ENCODE assay signal across 25 cellular contexts in the genomic region with DNA sequence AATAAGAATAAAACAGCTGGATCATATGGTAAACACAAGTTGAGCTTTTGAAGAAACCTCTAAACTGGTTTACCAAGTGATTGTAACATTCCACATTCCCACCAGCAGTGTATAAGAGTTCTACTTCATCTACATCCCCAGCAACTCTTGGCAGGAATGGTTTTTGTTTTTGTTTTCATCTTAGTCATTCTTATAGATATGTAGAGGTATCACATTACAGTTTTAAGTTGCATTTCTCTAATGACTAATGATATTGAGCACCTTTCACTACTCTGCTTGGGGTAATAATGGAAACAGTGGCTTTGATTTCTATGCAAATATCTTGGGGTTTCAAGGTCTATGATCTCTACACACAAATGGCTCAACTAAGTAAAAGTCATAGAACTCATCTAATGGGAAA.
A peak's percentile ranks its signal among the peaks of the same experiment; 100 is the strongest.
DNase-seq lines count a peak whose midpoint lies in the region; ATAC-seq, FAIRE-seq and TF ChIP-seq lines count a peak whose summit lies in the region.
"Had no signal": no experiment of that assay in that cellular context is flagged by ENCODE, and none has a peak within 500 bp of the region (broad histone marks: within the 10 kb centered on the region; RNA-seq: fewer than 3 reads in every experiment).

No MANE protein-coding gene starts in this region.

- RAD21 ChIA-PET in GM12878 (lab: Charles Lee; ENCODE audit: unreplicated experiment) = no interaction called here

- POLR2A ChIA-PET in GM12878 (lab: Charles Lee) = no interaction called here

- no peaks in the 10 kb centered on the region for H3K27me3 ChIP-seq in GM12878 (replicated peaks in 1 of 2; ENCODE audit: control insufficient read depth in 2 of 2, insufficient read depth in 2 of 2, low read length in 1 of 2)
- H3K27me3 ChIP-seq in foreskin keratinocyte = no peaks in the 10 kb centered on the region
- H3K27me3 ChIP-seq in transverse colon = no peaks in the 10 kb centered on the region
- H3K27me3 ChIP-seq in gastrocnemius medialis = no peaks in the 10 kb centered on the region
- H3K27me3 ChIP-seq: SJSA1, upper lobe of right lung had no signal

- H3K27ac ChIP-seq in GM12878 (ENCODE audit: control insufficient read depth, insufficient read depth) = no peak overlapping the region
- no peak overlapping the region for H3K27ac ChIP-seq in foreskin keratinocyte
- no peak overlapping the region for H3K27ac ChIP-seq in transverse colon
- H3K27ac ChIP-seq in gastrocnemius medialis = no peak overlapping the region
- H3K27ac ChIP-seq: PC-9, SJSA1, upper lobe of right lung had no signal

- no peaks in the 10 kb centered on the region for H4K20me1 ChIP-seq in GM12878 (ENCODE audit: control insufficient read depth, insufficient read depth)

- no peak for TF ChIP-seq RAD21 in GM12878 (IDR thresholded peaks at IDR 0.05; ENCODE audit: insufficient read depth, low read depth, low read length)

- no TSS peak for BruUV-seq in GM12878 (replicated peaks; lab: Mats Ljungman, UMichigan)

- CTCF ChIA-PET in GM12878 (lab: Yijun Ruan, JAX) = no interaction called here

- no peak overlapping the region for H3K9ac ChIP-seq in GM12878 (ENCODE audit: control insufficient read depth, insufficient read depth, low read length)

- no peak for TF ChIP-seq EP300 in GM12878 (IDR thresholded peaks at IDR 0.05; ENCODE audit: borderline replicate concordance in 1 of 2, control insufficient read depth in 1 of 2, low read depth in 2 of 2, low read length in 2 of 2)
- TF ChIP-seq EP300 in transverse colon (IDR thresholded peaks at IDR 0.05; ENCODE audit: low read depth) = no peak

- H3K9me3 ChIP-seq in GM12878 (replicated peaks; ENCODE audit: control insufficient read depth, insufficient read depth, low read length) (no peaks in the 10 kb centered on the region), transverse colon (peaks cover 5 to 8% of the 10 kb centered on the region in 2 donors), gastrocnemius medialis (no peaks in the 10 kb centered on the region)
- H3K9me3 ChIP-seq: SJSA1, upper lobe of right lung had no signal

- H2AFZ ChIP-seq in GM12878 (ENCODE audit: control insufficient read depth, low read depth, low read length) = no peak overlapping the region
- H2AFZ ChIP-seq: GM23338, PC-9 had no signal

- ATAC-seq in GM18858 (IDR thresholded peaks at IDR 0.05; ENCODE audit: unreplicated experiment) (peak; percentile 65), HG03025 (IDR thresholded peaks at IDR 0.05; ENCODE audit: low FRiP score, unreplicated experiment) (peak; percentile 45), GM12878 (peak; percentile 39; the same call in 2 of the 3 replicates), foreskin keratinocyte (peak; percentile 73), HG02623 (IDR thresholded peaks at IDR 0.05; ENCODE audit: unreplicated experiment) (no peak), gastrocnemius medialis (no peak)
- ATAC-seq: activated CD8-positive, alpha-beta memory T cell treated with anti-CD3 and anti-CD28 coated beads, Interleukin-2, amount 10 ng/mL, durations not matched to agents 7 days and 5 days; GM23338; HepG2; left colon; upper lobe of right lung had no signal

- SMC1A ChIA-PET in GM12878 (lab: Charles Lee; ENCODE audit: uncharacterized antibody, unreplicated experiment) = no interaction called here

- no peak overlapping the region for H3K4me3 ChIP-seq in GM12878
- no peak overlapping the region for H3K4me3 ChIP-seq in transverse colon
- no peak overlapping the region for H3K4me3 ChIP-seq in gastrocnemius medialis
- H3K4me3 ChIP-seq: GM23338, PC-9, SJSA1, upper lobe of right lung had no signal

- in situ Hi-C loops in GM12878 (cut with MboI) (no loop called here), transverse colon (cut with MboI; ENCODE audit: low pct_ligation_motif_present in 1 of 4, low pct_unique_long_range_greater_than_20kb in 1 of 4, low sequenced_read_pairs in 3 of 4) (no loop called here), gastrocnemius medialis (cut with MboI; ENCODE audit: low sequenced_read_pairs in 4 of 4) (no loop called here)

- TF ChIP-seq CTCF in GM12878 (IDR thresholded peaks at IDR 0.05 in 2 of 3, conservative IDR thresholded peaks at IDR 0.05 in 1 of 3; ENCODE audit: control insufficient read depth in 2 of 3, extremely low read depth in 1 of 3, insufficient read depth in 1 of 3, low read depth in 3 of 3, low read length in 3 of 3) = no peak
- no peak for TF ChIP-seq CTCF in foreskin keratinocyte (conservative IDR thresholded peaks at IDR 0.05)
- no peak for TF ChIP-seq CTCF in transverse colon (IDR thresholded peaks at IDR 0.05)
- no peak for TF ChIP-seq CTCF in gastrocnemius medialis (IDR thresholded peaks at IDR 0.05 in 4 of 5, conservative IDR thresholded peaks at IDR 0.05 in 1 of 5)

- H3K36me3 ChIP-seq in GM12878 (ENCODE audit: control insufficient read depth in 2 of 2, insufficient read depth in 2 of 2, low read length in 1 of 2) (no peaks in the 10 kb centered on the region), transverse colon (no peaks in the 10 kb centered on the region), gastrocnemius medialis (no peaks in the 10 kb centered on the region)
- H3K36me3 ChIP-seq: SJSA1, upper lobe of right lung had no signal

- intact Hi-C loops in GM12878 (cut with micrococcal nuclease; ENCODE audit: unreplicated experiment) (no loop called here), transverse colon (cut with DNase I; ENCODE audit: low total_unique reads) (loop anchor here (10.0 kb wide), 1 partner anchor 887 kb away; no protein-coding TSS in a partner anchor), gastrocnemius medialis (cut with DNase I; ENCODE audit: low total_unique reads) (no loop called here)

- DNase-seq in GM12878 (ENCODE audit: low read depth, low spot score) (no peak), foreskin keratinocyte (peak; percentile 46 to 55), transverse colon (no peak), SHP77 (lab: John Stamatoyannopoulos, UW) (no peak), gastrocnemius medialis (no peak)
- DNase-seq: activated CD4-positive, alpha-beta T cell treated with anti-CD3 and anti-CD28 coated beads, Interleukin-2, amount 10 ng/mL, durations not matched to agents 24 days and 14 days; activated CD8-positive, alpha-beta memory T cell treated with anti-CD3 and anti-CD28 coated beads, Interleukin-2, amount 10 ng/mL, durations not matched to agents 7 days and 5 days; activated naive CD8-positive, alpha-beta T cell treated with anti-CD3 and anti-CD28 coated beads, Interleukin-2, amount 10 ng/mL, durations not matched to agents 7 days and 5 days; CD8-positive, alpha-beta memory T cell; DMS53; left colon; mesendoderm; MM.1S; naive B cell; NCI-H146; PC-9; retina; stimulated activated CD8-positive, alpha-beta memory T cell treated with anti-CD3 and anti-CD28 coated beads, Interleukin-4, amount 100 ng/mL, for 48 hours; upper lobe of right lung had no signal

- no peaks in the 10 kb centered on the region for H3K79me2 ChIP-seq in GM12878 (ENCODE audit: control insufficient read depth, insufficient read depth, low read length)

- H3K4me1 ChIP-seq in GM12878 (ENCODE audit: control insufficient read depth, insufficient read depth, low read length) = no peaks in the 10 kb centered on the region
- peaks cover 7% of the 10 kb centered on the region for H3K4me1 ChIP-seq in foreskin keratinocyte
- no peaks in the 10 kb centered on the region for H3K4me1 ChIP-seq in transverse colon
- H3K4me1 ChIP-seq in gastrocnemius medialis = no peaks in the 10 kb centered on the region
- H3K4me1 ChIP-seq: SJSA1, upper lobe of right lung had no signal

- FAIRE-seq in GM12878 (lab: Jason Lieb, UNC) = no peak
- FAIRE-seq: HepG2 had no signal

- no peak overlapping the region for H3K4me2 ChIP-seq in GM12878 (ENCODE audit: control insufficient read depth, insufficient read depth)
- H3K4me2 ChIP-seq: GM23338, PC-9 had no signal

- no peak for TF ChIP-seq POLR2A in GM12878 (IDR thresholded peaks at IDR 0.05; ENCODE audit: low read depth, low read length)
- TF ChIP-seq POLR2A in transverse colon (IDR thresholded peaks at IDR 0.05) = no peak
- no peak for TF ChIP-seq POLR2A in gastrocnemius medialis (IDR thresholded peaks at IDR 0.05)

TF ChIP-seq in GM12878, 131 proteins besides CTCF, POLR2A, EP300 and RAD21 (continues in another document):
- TF ChIP-seq, protein P1, sequence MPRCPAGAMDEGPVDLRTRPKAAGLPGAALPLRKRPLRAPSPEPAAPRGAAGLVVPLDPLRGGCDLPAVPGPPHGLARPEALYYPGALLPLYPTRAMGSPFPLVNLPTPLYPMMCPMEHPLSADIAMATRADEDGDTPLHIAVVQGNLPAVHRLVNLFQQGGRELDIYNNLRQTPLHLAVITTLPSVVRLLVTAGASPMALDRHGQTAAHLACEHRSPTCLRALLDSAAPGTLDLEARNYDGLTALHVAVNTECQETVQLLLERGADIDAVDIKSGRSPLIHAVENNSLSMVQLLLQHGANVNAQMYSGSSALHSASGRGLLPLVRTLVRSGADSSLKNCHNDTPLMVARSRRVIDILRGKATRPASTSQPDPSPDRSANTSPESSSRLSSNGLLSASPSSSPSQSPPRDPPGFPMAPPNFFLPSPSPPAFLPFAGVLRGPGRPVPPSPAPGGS (IDR thresholded peaks at IDR 0.05; ENCODE audit: borderline replicate concordance, insufficient read depth, low read depth, low read length, poor library complexity, severe bottlenecking) = no peak
- TF ChIP-seq IRF4 (IDR thresholded peaks at IDR 0.05; ENCODE audit: low read depth, low read length) = no peak
- TF ChIP-seq GATAD2B (conservative IDR thresholded peaks at IDR 0.05; ENCODE audit: low read depth) = no peak
- TF ChIP-seq BMI1 (IDR thresholded peaks at IDR 0.05; ENCODE audit: borderline replicate concordance) = no peak
- TF ChIP-seq USF2 (IDR thresholded peaks at IDR 0.05; ENCODE audit: borderline replicate concordance, low read depth, low read length) = no peak
- no peak for TF ChIP-seq SREBF1 (IDR thresholded peaks at IDR 0.05; ENCODE audit: low read length)
- TF ChIP-seq HCFC1 (IDR thresholded peaks at IDR 0.05; ENCODE audit: low read length) = no peak
- TF ChIP-seq JUNB (IDR thresholded peaks at IDR 0.05) = no peak
- TF ChIP-seq TCF3 (IDR thresholded peaks at IDR 0.05; ENCODE audit: borderline replicate concordance, insufficient read depth, low read depth, low read length) = no peak
- TF ChIP-seq CREB1 (IDR thresholded peaks at IDR 0.05; ENCODE audit: low read depth) = no peak

Comparison
In these comparisons a context has a peak if more than half of its experiments do, and no peak if none do; other contexts are left out.
1. ATAC-seq: peak in GM18858 (single experiment), HG03025 (single experiment), GM12878 (single experiment) and foreskin keratinocyte (single experiment); none in HG02623 (single experiment) and gastrocnemius medialis (0 of 2).
2. DNase-seq: peak in foreskin keratinocyte (2 of 2); none in GM12878 (single experiment), transverse colon (single experiment), SHP77 (0 of 2) and gastrocnemius medialis (0 of 2).